ENCODE assay signal across 2 cellular contexts in genomic region chr3:119403201-119403600, GRCh38.
TF ChIP-seq lines count a peak whose summit lies in the region.

No MANE protein-coding gene starts in this region.

TF ChIP-seq in GM12878, 131 proteins besides CTCF, POLR2A, EP300 and RAD21 (continued from another document):
- TF ChIP-seq, protein P1, sequence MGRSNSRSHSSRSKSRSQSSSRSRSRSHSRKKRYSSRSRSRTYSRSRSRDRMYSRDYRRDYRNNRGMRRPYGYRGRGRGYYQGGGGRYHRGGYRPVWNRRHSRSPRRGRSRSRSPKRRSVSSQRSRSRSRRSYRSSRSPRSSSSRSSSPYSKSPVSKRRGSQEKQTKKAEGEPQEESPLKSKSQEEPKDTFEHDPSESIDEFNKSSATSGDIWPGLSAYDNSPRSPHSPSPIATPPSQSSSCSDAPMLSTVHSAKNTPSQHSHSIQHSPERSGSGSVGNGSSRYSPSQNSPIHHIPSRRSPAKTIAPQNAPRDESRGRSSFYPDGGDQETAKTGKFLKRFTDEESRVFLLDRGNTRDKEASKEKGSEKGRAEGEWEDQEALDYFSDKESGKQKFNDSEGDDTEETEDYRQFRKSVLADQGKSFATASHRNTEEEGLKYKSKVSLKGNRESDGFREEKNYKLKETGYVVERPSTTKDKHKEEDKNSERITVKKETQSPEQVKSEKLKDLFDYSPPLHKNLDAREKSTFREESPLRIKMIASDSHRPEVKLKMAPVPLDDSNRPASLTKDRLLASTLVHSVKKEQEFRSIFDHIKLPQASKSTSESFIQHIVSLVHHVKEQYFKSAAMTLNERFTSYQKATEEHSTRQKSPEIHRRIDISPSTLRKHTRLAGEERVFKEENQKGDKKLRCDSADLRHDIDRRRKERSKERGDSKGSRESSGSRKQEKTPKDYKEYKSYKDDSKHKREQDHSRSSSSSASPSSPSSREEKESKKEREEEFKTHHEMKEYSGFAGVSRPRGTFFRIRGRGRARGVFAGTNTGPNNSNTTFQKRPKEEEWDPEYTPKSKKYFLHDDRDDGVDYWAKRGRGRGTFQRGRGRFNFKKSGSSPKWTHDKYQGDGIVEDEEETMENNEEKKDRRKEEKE (IDR thresholded peaks at IDR 0.05) = no peak
- TF ChIP-seq, protein P2, sequence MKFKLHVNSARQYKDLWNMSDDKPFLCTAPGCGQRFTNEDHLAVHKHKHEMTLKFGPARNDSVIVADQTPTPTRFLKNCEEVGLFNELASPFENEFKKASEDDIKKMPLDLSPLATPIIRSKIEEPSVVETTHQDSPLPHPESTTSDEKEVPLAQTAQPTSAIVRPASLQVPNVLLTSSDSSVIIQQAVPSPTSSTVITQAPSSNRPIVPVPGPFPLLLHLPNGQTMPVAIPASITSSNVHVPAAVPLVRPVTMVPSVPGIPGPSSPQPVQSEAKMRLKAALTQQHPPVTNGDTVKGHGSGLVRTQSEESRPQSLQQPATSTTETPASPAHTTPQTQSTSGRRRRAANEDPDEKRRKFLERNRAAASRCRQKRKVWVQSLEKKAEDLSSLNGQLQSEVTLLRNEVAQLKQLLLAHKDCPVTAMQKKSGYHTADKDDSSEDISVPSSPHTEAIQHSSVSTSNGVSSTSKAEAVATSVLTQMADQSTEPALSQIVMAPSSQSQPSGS (IDR thresholded peaks at IDR 0.05; ENCODE audit: low read length) = no peak
- TF ChIP-seq CBX5 (IDR thresholded peaks at IDR 0.05; ENCODE audit: low read depth) (no peak), RELB (IDR thresholded peaks at IDR 0.05; ENCODE audit: low read depth) (no peak), CREM (IDR thresholded peaks at IDR 0.05; ENCODE audit: low read depth) (no peak), RB1 (IDR thresholded peaks at IDR 0.05; ENCODE audit: borderline replicate concordance) (no peak), ZNF622 (IDR thresholded peaks at IDR 0.05) (no peak), FOS (IDR thresholded peaks at IDR 0.05; ENCODE audit: borderline replicate concordance, extremely low read depth, insufficient read length) (no peak)
- TF ChIP-seq, protein P3, sequence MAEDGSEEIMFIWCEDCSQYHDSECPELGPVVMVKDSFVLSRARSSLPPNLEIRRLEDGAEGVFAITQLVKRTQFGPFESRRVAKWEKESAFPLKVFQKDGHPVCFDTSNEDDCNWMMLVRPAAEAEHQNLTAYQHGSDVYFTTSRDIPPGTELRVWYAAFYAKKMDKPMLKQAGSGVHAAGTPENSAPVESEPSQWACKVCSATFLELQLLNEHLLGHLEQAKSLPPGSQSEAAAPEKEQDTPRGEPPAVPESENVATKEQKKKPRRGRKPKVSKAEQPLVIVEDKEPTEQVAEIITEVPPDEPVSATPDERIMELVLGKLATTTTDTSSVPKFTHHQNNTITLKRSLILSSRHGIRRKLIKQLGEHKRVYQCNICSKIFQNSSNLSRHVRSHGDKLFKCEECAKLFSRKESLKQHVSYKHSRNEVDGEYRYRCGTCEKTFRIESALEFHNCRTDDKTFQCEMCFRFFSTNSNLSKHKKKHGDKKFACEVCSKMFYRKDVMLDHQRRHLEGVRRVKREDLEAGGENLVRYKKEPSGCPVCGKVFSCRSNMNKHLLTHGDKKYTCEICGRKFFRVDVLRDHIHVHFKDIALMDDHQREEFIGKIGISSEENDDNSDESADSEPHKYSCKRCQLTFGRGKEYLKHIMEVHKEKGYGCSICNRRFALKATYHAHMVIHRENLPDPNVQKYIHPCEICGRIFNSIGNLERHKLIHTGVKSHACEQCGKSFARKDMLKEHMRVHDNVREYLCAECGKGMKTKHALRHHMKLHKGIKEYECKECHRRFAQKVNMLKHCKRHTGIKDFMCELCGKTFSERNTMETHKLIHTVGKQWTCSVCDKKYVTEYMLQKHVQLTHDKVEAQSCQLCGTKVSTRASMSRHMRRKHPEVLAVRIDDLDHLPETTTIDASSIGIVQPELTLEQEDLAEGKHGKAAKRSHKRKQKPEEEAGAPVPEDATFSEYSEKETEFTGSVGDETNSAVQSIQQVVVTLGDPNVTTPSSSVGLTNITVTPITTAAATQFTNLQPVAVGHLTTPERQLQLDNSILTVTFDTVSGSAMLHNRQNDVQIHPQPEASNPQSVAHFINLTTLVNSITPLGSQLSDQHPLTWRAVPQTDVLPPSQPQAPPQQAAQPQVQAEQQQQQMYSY (CRISPR knock-in tag; IDR thresholded peaks at IDR 0.05) = no peak

TF ChIP-seq in SK-N-SH treated with all-trans-retinoic acid at 6 μM for 48 hours, 23 proteins besides CTCF, POLR2A, EP300 and RAD21 (continued from another document):
- TF ChIP-seq PATZ1 (CRISPR knock-in tag; IDR thresholded peaks at IDR 0.05; ENCODE audit: borderline replicate concordance) = no peak
- TF ChIP-seq, protein P4, sequence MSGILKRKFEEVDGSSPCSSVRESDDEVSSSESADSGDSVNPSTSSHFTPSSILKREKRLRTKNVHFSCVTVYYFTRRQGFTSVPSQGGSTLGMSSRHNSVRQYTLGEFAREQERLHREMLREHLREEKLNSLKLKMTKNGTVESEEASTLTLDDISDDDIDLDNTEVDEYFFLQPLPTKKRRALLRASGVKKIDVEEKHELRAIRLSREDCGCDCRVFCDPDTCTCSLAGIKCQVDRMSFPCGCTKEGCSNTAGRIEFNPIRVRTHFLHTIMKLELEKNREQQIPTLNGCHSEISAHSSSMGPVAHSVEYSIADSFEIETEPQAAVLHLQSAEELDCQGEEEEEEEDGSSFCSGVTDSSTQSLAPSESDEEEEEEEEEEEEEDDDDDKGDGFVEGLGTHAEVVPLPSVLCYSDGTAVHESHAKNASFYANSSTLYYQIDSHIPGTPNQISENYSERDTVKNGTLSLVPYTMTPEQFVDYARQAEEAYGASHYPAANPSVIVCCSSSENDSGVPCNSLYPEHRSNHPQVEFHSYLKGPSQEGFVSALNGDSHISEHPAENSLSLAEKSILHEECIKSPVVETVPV (CRISPR knock-in tag; IDR thresholded peaks at IDR 0.05) = no peak
- TF ChIP-seq ARNTL (CRISPR knock-in tag; IDR thresholded peaks at IDR 0.05; ENCODE audit: borderline replicate concordance, low read depth) = no peak
